Comparison of ENCODE assay signal across 16 cellular contexts in the genomic region with DNA sequence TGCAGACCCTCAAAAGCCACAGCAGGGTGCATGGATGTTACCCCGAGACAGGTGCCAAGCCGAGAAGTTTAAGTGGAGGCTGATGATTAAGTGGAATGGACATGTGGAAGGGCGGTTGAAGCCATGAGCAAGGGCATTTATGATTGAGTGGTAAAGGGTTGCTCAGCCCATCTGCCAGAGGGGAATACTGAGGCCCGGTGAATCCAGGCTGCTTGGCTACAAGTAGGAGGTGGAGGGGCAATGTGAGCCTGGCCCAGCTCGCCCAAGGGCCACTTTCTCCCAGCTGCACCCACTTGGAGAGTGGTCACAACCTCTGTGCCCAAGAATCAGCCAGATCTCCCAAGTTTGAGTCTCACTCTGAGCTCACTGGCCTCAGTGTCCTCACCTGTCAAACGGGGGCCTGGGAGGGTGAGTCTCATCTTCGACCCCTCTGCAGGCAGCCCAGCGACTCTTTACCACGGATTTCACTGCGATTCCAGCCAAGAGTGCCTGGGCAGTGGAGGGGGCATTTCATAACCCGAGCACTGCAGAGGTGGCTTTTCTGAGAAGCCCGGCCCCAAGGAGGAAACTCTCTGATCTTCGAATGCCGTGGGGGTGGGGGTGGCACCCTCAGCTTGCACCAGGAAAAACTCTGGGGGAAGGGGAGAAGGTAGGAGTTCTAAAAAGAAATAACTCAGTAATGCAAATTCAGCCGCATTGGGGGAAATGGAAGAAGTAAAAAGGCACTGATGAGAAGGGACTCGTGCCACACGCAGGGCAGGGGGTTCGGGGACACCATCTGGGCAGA.
DNase-seq lines count a peak whose midpoint lies in the region; ATAC-seq and TF ChIP-seq lines count a peak whose summit lies in the region.
"Had no signal": no experiment of that assay in that cellular context is flagged by ENCODE, and none has a peak within 500 bp of the region (broad histone marks: within the 10 kb centered on the region; RNA-seq: fewer than 3 reads in every experiment).

No MANE protein-coding gene starts in this region.

- no peak overlapping the region for H3K9ac ChIP-seq in OCI-LY3 (ENCODE audit: low read length)

- 44 to 53% (median 51%) methylated on average over 18 of the region's 18 CpGs for WGBS in spleen, 5 donors

- intact Hi-C loops in spleen (cut with DNase I; ENCODE audit: low total_unique reads): no loop called here

- H3K4me1 ChIP-seq in OCI-LY3 (ENCODE audit: low read length) (peaks cover 60% of the 10 kb centered on the region), spleen (peaks cover 48 to 90% (median 69%) of the 10 kb centered on the region in 6 donors)

- H3K9me3 ChIP-seq in OCI-LY3 (ENCODE audit: insufficient read depth, low read length) (peaks cover 5% of the 10 kb centered on the region; the same call in 1 of the 2 replicates), spleen (no peaks in the 10 kb centered on the region)
- H3K9me3 ChIP-seq: tibial artery had no signal

- peaks cover 62% of the 10 kb centered on the region for H3K4me1 Mint-ChIP-seq in activated T-cell treated with anti-CD3 and anti-CD28 coated beads, Interleukin-2, amount 50 U/mL, for 4 hours (ENCODE audit: low read depth)
- peaks cover 45% of the 10 kb centered on the region for H3K4me1 Mint-ChIP-seq in activated T-cell treated with anti-CD3 and anti-CD28 coated beads, Interleukin-2, amount 50 U/mL, for 24 hours (ENCODE audit: low read depth)
- peaks cover 52% of the 10 kb centered on the region for H3K4me1 Mint-ChIP-seq in central memory CD8-positive, alpha-beta T cell

- in situ Hi-C loops in GM13977 (cut with MboI; ENCODE audit: low pct_unique_long_range_greater_than_20kb, low sequenced_read_pairs, unreplicated experiment): loop anchor here (10.0 kb wide), 1 partner anchor 53 kb away; no protein-coding TSS in a partner anchor

- peaks cover 8% of the 10 kb centered on the region; the same call in 1 of the 2 replicates for H4K20me1 ChIP-seq in OCI-LY3 (ENCODE audit: insufficient read depth, low read length)

- no peak for ATAC-seq in activated T-cell treated with anti-CD3 and anti-CD28 coated beads, Interleukin-2, amount 50 U/mL, for 4 hours
- no peak for ATAC-seq in central memory CD8-positive, alpha-beta T cell (replicated peaks; ENCODE audit: extremely low read depth, poor library complexity, severe bottlenecking)

- no peak overlapping the region for H2AFZ ChIP-seq in OCI-LY3 (ENCODE audit: low read depth, low read length)

- H3K27me3 Mint-ChIP-seq in activated T-cell treated with anti-CD3 and anti-CD28 coated beads, Interleukin-2, amount 50 U/mL, for 4 hours (ENCODE audit: low read depth): no peaks in the 10 kb centered on the region
- H3K27me3 Mint-ChIP-seq in activated T-cell treated with anti-CD3 and anti-CD28 coated beads, Interleukin-2, amount 50 U/mL, for 24 hours: peaks cover 10% of the 10 kb centered on the region
- no peaks in the 10 kb centered on the region for H3K27me3 Mint-ChIP-seq in central memory CD8-positive, alpha-beta T cell

- no peak for TF ChIP-seq CTCF in OCI-LY3 (IDR thresholded peaks at IDR 0.05; ENCODE audit: low read depth, low read length)
- TF ChIP-seq CTCF in spleen (IDR thresholded peaks at IDR 0.05 in 8 of 11, conservative IDR thresholded peaks at IDR 0.05 in 3 of 11): no peak
- no peak for TF ChIP-seq CTCF in GM13977 (IDR thresholded peaks at IDR 0.05; ENCODE audit: extremely low read depth, insufficient read depth, missing control alignments)

- H3K4me3 ChIP-seq in OCI-LY3 (ENCODE audit: low read length) (0 out of 2 replicates have a peak overlapping the region, but pooled peaks have one; percentile 5), spleen (no peak overlapping the region)
- H3K4me3 ChIP-seq: smooth muscle cell, tibial artery had no signal

- no peaks in the 10 kb centered on the region for H3K79me2 ChIP-seq in OCI-LY3 (ENCODE audit: low read length)

- DNase-seq in activated T-cell treated with anti-CD3 and anti-CD28 coated beads, Interleukin-2, amount 50 U/mL, for 4 hours: no peak
- DNase-seq in activated T-cell treated with anti-CD3 and anti-CD28 coated beads, Interleukin-2, amount 50 U/mL, for 24 hours: no peak
- DNase-seq in central memory CD8-positive, alpha-beta T cell (ENCODE audit: low spot score in 2 of 2): no peak
- no peak for DNase-seq in spleen
- DNase-seq in mucosa of gallbladder (ENCODE audit: low spot score): no peak
- no peak for DNase-seq in GM13977 (ENCODE audit: low spot score)
- DNase-seq in ecto neural progenitor cell (ENCODE audit: low spot score): no peak
- DNase-seq: ACHN; activated gamma-delta T cell; DMS 273 treated with DMSO at 0.1 percent for 48 hours; hypothalamus; MM.1S; NK-92 treated with Interleukin-12 subunit alpha and Interleukin-12 subunit beta, amount 100 ng/mL, for 24 hours; tibial artery had no signal

- H3K9me3 Mint-ChIP-seq in activated T-cell treated with anti-CD3 and anti-CD28 coated beads, Interleukin-2, amount 50 U/mL, for 4 hours: no peaks in the 10 kb centered on the region
- H3K9me3 Mint-ChIP-seq in activated T-cell treated with anti-CD3 and anti-CD28 coated beads, Interleukin-2, amount 50 U/mL, for 24 hours: no peaks in the 10 kb centered on the region
- no peaks in the 10 kb centered on the region for H3K9me3 Mint-ChIP-seq in central memory CD8-positive, alpha-beta T cell

- H3K4me3 Mint-ChIP-seq in activated T-cell treated with anti-CD3 and anti-CD28 coated beads, Interleukin-2, amount 50 U/mL, for 4 hours: peak overlapping the region; percentile 37
- H3K4me3 Mint-ChIP-seq in activated T-cell treated with anti-CD3 and anti-CD28 coated beads, Interleukin-2, amount 50 U/mL, for 24 hours: no peak overlapping the region
- H3K4me3 Mint-ChIP-seq in central memory CD8-positive, alpha-beta T cell: peak overlapping the region; percentile 47

- H3K27ac ChIP-seq in OCI-LY3 (ENCODE audit: low read length): no peak overlapping the region
- peak overlapping the region in 5 of 8 donors; percentile 27 to 88 (median 84) for H3K27ac ChIP-seq in spleen
- H3K27ac ChIP-seq: tibial artery had no signal

- no peak overlapping the region for H3K27ac Mint-ChIP-seq in activated T-cell treated with anti-CD3 and anti-CD28 coated beads, Interleukin-2, amount 50 U/mL, for 24 hours
- H3K27ac Mint-ChIP-seq in central memory CD8-positive, alpha-beta T cell (ENCODE audit: low read depth): peak overlapping the region; percentile 90

- H3K36me3 Mint-ChIP-seq in activated T-cell treated with anti-CD3 and anti-CD28 coated beads, Interleukin-2, amount 50 U/mL, for 4 hours (ENCODE audit: insufficient read depth): no peaks in the 10 kb centered on the region
- H3K36me3 Mint-ChIP-seq in activated T-cell treated with anti-CD3 and anti-CD28 coated beads, Interleukin-2, amount 50 U/mL, for 24 hours (ENCODE audit: low read depth): no peaks in the 10 kb centered on the region
- H3K36me3 Mint-ChIP-seq in central memory CD8-positive, alpha-beta T cell (ENCODE audit: insufficient read depth): peaks cover 4% of the 10 kb centered on the region

- TF ChIP-seq POLR2A in spleen (IDR thresholded peaks at IDR 0.05): no peak

- H3K27me3 ChIP-seq in OCI-LY3 (ENCODE audit: low read depth, low read length) (peaks cover 90% of the 10 kb centered on the region), spleen (replicated peaks in 1 of 7) (no peaks in the 10 kb centered on the region)
- H3K27me3 ChIP-seq: tibial artery had no signal

- H3K4me2 ChIP-seq in OCI-LY3 (ENCODE audit: low read length): peak overlapping the region; percentile 46
- H3K4me2 ChIP-seq: smooth muscle cell had no signal

- no peaks in the 10 kb centered on the region for H3K36me3 ChIP-seq in OCI-LY3 (replicated peaks; ENCODE audit: low read depth, low read length)
- H3K36me3 ChIP-seq in spleen: no peaks in the 10 kb centered on the region
- H3K36me3 ChIP-seq: tibial artery had no signal
